Comparison of ENCODE assay signal across 1 cellular context in the genomic region with DNA sequence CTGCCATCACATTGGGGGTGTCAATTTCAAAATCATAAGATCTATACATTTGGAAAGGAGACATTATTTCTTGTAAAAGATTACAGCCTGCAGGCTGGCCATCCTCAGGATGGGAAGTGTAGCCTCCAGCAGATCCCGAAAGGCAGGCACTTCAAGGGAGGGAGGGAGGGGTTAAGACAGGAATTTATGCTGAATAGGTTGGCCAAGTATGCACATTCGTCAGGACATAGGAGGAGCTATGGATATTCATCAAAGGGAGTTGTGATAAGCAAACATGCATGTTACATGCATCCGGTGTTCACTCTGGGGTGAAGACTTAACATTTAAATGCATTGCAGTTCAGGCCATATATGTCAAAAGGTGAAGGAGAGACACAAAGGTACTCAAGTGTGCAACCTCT.
TF ChIP-seq lines count a peak whose summit lies in the region.

No MANE protein-coding gene starts in this region.

TF ChIP-seq in H1, 55 proteins besides CTCF, POLR2A, EP300 and RAD21:
- TF ChIP-seq BCL11A (IDR thresholded peaks at IDR 0.05; ENCODE audit: low read depth in 2 of 2, low read length in 2 of 2) (no peak), TEAD4 (IDR thresholded peaks at IDR 0.05; ENCODE audit: low read depth, low read length) (peak; percentile 48; the same call in 1 of the 2 replicates)
